ENCODE assay signal across 29 cellular contexts in the genomic region with DNA sequence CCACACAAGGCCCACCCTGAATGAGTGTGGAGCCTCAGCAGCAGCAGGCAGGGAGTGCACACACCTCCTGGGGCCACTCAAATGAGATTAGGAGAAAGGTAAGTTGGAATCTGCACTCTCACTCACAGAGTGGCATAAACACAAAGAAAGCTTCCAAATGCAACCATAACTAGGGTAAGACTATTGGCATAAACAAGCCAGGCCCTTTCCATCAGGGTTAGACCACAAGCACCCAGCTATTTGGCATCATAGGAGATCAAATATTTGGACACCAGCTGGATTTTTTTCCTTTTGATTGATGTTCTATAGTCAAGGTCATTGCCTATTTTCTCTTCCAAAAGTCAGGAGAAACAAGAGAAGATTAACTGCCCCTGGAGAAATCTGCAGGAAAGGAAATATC.
DNase-seq lines count a peak whose midpoint lies in the region; ATAC-seq and TF ChIP-seq lines count a peak whose summit lies in the region.
"Had no signal": no experiment of that assay in that cellular context is flagged by ENCODE, and none has a peak within 500 bp of the region (broad histone marks: within the 10 kb centered on the region; RNA-seq: fewer than 3 reads in every experiment).

No MANE protein-coding gene starts in this region.

- TF ChIP-seq EP300 in esophagus muscularis mucosa (IDR thresholded peaks at IDR 0.05) = no peak
- no peak for TF ChIP-seq EP300 in transverse colon (IDR thresholded peaks at IDR 0.05; ENCODE audit: low read depth)

- H3K27ac ChIP-seq in esophagus muscularis mucosa (replicated peaks in 1 of 4) = peak overlapping the region; percentile 73 to 85 (median 76)
- H3K27ac ChIP-seq in osteoblast (ENCODE audit: low read depth, low read length) = peak overlapping the region; percentile 85
- peak overlapping the region; percentile 3 to 74 (median 68) for H3K27ac ChIP-seq in transverse colon
- H3K27ac ChIP-seq: 22Rv1, HL-60 had no signal

- H3K9me3 ChIP-seq in esophagus muscularis mucosa (no peaks in the 10 kb centered on the region), osteoblast (ENCODE audit: low read depth, low read length) (no peaks in the 10 kb centered on the region), transverse colon (no peaks in the 10 kb centered on the region)
- H3K9me3 ChIP-seq: gastroesophageal sphincter had no signal

- H3K4me1 ChIP-seq in esophagus muscularis mucosa (peaks cover 17 to 45% (median 43%) of the 10 kb centered on the region in 4 donors), osteoblast (ENCODE audit: insufficient read depth, low read length) (peaks cover 33% of the 10 kb centered on the region), transverse colon (peaks cover 0 to 18% (median 8%) of the 10 kb centered on the region in 4 donors)

- no peak for ATAC-seq in GM18517 (IDR thresholded peaks at IDR 0.05; ENCODE audit: unreplicated experiment)
- ATAC-seq: gastroesophageal sphincter; GM12878; HCT116; Panc1; stimulated activated effector memory CD8-positive, alpha-beta T cell treated with anti-CD3 and anti-CD28 coated beads, Interleukin-12 subunit alpha, Interleukin-12 subunit beta, amount 100 ng/mL, for 72 hours; T-cell had no signal

- in situ Hi-C loops in transverse colon (cut with MboI; ENCODE audit: low pct_ligation_motif_present in 1 of 4, low pct_unique_long_range_greater_than_20kb in 1 of 4, low sequenced_read_pairs in 3 of 4) = no loop called here

- DNase-seq in NCI-H2107 treated with DMSO at 0.1 percent for 48 hours (lab: John Stamatoyannopoulos, UW; ENCODE audit: unreplicated experiment) (peak; percentile 18), NCI-H2107 (lab: John Stamatoyannopoulos, UW) (no peak), esophagus muscularis mucosa (ENCODE audit: extremely low spot score) (no peak), osteoblast (ENCODE audit: insufficient read length, low spot score, missing footprints) (no peak), transverse colon (no peak), occipital lobe (lab: John Stamatoyannopoulos, UW) (no peak)
- DNase-seq in central memory CD4-positive, alpha-beta T cell = no peak
- DNase-seq: activated CD4-positive, alpha-beta T cell treated with anti-CD3 and anti-CD28 coated beads, Interleukin-2, amount 50 U/mL, for 4 hours; activated CD4-positive, CD25-positive, alpha-beta regulatory T cell; activated naive CD4-positive, alpha-beta T cell treated with Interleukin-2 at 50 U/mL for 16 hours; AML-193; CD4-positive, alpha-beta T cell; endodermal cell; Karpas-422; NCI-H1436 treated with DMSO at 0.1 percent for 48 hours; retina; SHP77; stimulated activated CD4-positive, alpha-beta T cell treated with anti-CD3 and anti-CD28 coated beads, Interleukin-12 subunit alpha, Interleukin-12 subunit beta, amount 100 ng/mL, for 4 hours; stimulated activated CD4-positive, alpha-beta T cell treated with anti-CD3 and anti-CD28 coated beads, Interleukin-4, amount 100 ng/mL, for 1 hour; T-cell had no signal

- H3K27me3 ChIP-seq in esophagus muscularis mucosa (no peaks in the 10 kb centered on the region), osteoblast (ENCODE audit: insufficient read depth, low read length) (no peaks in the 10 kb centered on the region), transverse colon (no peaks in the 10 kb centered on the region)
- H3K27me3 ChIP-seq: gastroesophageal sphincter, hepatocyte had no signal

- no peak overlapping the region for H3K4me2 ChIP-seq in osteoblast (ENCODE audit: insufficient read depth, low read length)

- no peaks in the 10 kb centered on the region for H4K20me1 ChIP-seq in osteoblast (ENCODE audit: insufficient read depth, low read length)

- TF ChIP-seq POLR2A in esophagus muscularis mucosa (IDR thresholded peaks at IDR 0.05; ENCODE audit: low read depth) = no peak
- no peak for TF ChIP-seq POLR2A in transverse colon (IDR thresholded peaks at IDR 0.05)

- intact Hi-C loops in esophagus muscularis mucosa (cut with DNase I) = no loop called here
- intact Hi-C loops in transverse colon (cut with DNase I; ENCODE audit: low total_unique reads) = no loop called here

- H2AFZ ChIP-seq in osteoblast (ENCODE audit: low read length) = no peak overlapping the region
- H2AFZ ChIP-seq: hepatocyte had no signal

- no peaks in the 10 kb centered on the region for H3K79me2 ChIP-seq in osteoblast (ENCODE audit: insufficient read depth, low read length)
- H3K79me2 ChIP-seq: hepatocyte had no signal

- no peak overlapping the region for H3K4me3 ChIP-seq in esophagus muscularis mucosa
- H3K4me3 ChIP-seq in osteoblast (ENCODE audit: insufficient read depth, low read length) = no peak overlapping the region
- no peak overlapping the region for H3K4me3 ChIP-seq in transverse colon
- H3K4me3 ChIP-seq: gastroesophageal sphincter, GM12878, hepatocyte had no signal

- no peak for TF ChIP-seq CTCF in esophagus muscularis mucosa (IDR thresholded peaks at IDR 0.05)
- TF ChIP-seq CTCF in osteoblast (IDR thresholded peaks at IDR 0.05; ENCODE audit: extremely low read depth, low read depth, low read length) = no peak
- no peak for TF ChIP-seq CTCF in transverse colon (IDR thresholded peaks at IDR 0.05)

- H3K36me3 ChIP-seq in esophagus muscularis mucosa = no peaks in the 10 kb centered on the region
- H3K36me3 ChIP-seq in osteoblast (ENCODE audit: insufficient read depth, low read length) = no peaks in the 10 kb centered on the region
- H3K36me3 ChIP-seq in transverse colon = no peaks in the 10 kb centered on the region
- H3K36me3 ChIP-seq: gastroesophageal sphincter had no signal
